ENCODE assay signal across 16 cellular contexts in genomic region chr7:116798205-116798730, GRCh38.
DNase-seq lines count a peak whose midpoint lies in the region; ATAC-seq, FAIRE-seq and TF ChIP-seq lines count a peak whose summit lies in the region.
"Had no signal": no experiment of that assay in that cellular context is flagged by ENCODE, and none has a peak within 500 bp of the region (broad histone marks: within the 10 kb centered on the region; RNA-seq: fewer than 3 reads in every experiment).

No MANE protein-coding gene starts in this region.

- POLR2A ChIA-PET in A549 (lab: Yijun Ruan, JAX) = no interaction called here

- H3K4me2 ChIP-seq in A549 = no peak overlapping the region; the same call in 2 of the 3 replicates

- TF ChIP-seq CTCF in A549 (IDR thresholded peaks at IDR 0.05) (no peak), gastroesophageal sphincter (IDR thresholded peaks at IDR 0.05) (no peak)

- H3K27ac ChIP-seq in A549 (no peak overlapping the region), epithelial cell of prostate (peak overlapping the region; percentile 54), muscle layer of duodenum (ENCODE audit: low read length) (peak overlapping the region; percentile 43), gastroesophageal sphincter (no peak overlapping the region)

- H3K27me3 ChIP-seq in muscle layer of duodenum (ENCODE audit: low read depth, low read length) (no peaks in the 10 kb centered on the region), gastroesophageal sphincter (no peaks in the 10 kb centered on the region)

- no peak for FAIRE-seq in A549 (lab: Jason Lieb, UNC)
- FAIRE-seq: A204.1, H54 had no signal

- DNase-seq in A549 (ENCODE audit: low read depth in 1 of 2, low spot score in 1 of 2) (no peak), NAMALWA (ENCODE audit: low spot score) (peak; percentile 13), epithelial cell of prostate (ENCODE audit: low read depth, low spot score) (no peak), head of caudate nucleus (no peak), NCI-H2029 treated with DMSO at 0.1 percent for 48 hours (lab: John Stamatoyannopoulos, UW) (no peak), NCI-H1930 (lab: John Stamatoyannopoulos, UW) (no peak)
- DNase-seq: COR-L47, DMS53, MV-4-11, NCI-H1436 treated with DMSO at 0.1 percent for 48 hours, NCI-H774, SHP77 had no signal

- intact Hi-C loops in head of caudate nucleus (cut with DNase I) = no loop called here

- H3K36me3 ChIP-seq in muscle layer of duodenum (ENCODE audit: control insufficient read depth in 1 of 2, insufficient read depth in 2 of 2, low read length in 2 of 2) = no peaks in the 10 kb centered on the region
- no peaks in the 10 kb centered on the region for H3K36me3 ChIP-seq in gastroesophageal sphincter

- CTCF ChIA-PET in A549 (lab: Yijun Ruan, JAX) = interaction anchor here (1.3 to 1.7 kb wide), 2 partner anchors 12 to 15 kb away, joined by 3 read pairs; no protein-coding TSS in a partner anchor

- H3K4me1 ChIP-seq in A549 (peaks cover 64% of the 10 kb centered on the region), muscle layer of duodenum (ENCODE audit: control insufficient read depth in 1 of 2, insufficient read depth in 2 of 2, low read length in 2 of 2) (peaks cover 0 to 6% of the 10 kb centered on the region in 2 donors), gastroesophageal sphincter (peaks cover 2 to 21% (median 15%) of the 10 kb centered on the region in 3 donors)

- H3K9me3 ChIP-seq in A549 (no peaks in the 10 kb centered on the region), muscle layer of duodenum (ENCODE audit: control insufficient read depth in 1 of 2, low read length in 2 of 2) (no peaks in the 10 kb centered on the region), gastroesophageal sphincter (no peaks in the 10 kb centered on the region)

- no peak for TF ChIP-seq POLR2A in A549 (IDR thresholded peaks at IDR 0.05; ENCODE audit: low read length)
- TF ChIP-seq POLR2A in gastroesophageal sphincter (IDR thresholded peaks at IDR 0.05) = no peak

- H3K4me3 ChIP-seq in A549 = no peak overlapping the region
- H3K4me3 ChIP-seq in muscle layer of duodenum (ENCODE audit: low read depth in 1 of 2, low read length in 2 of 2) = no peak overlapping the region
- no peak overlapping the region for H3K4me3 ChIP-seq in gastroesophageal sphincter

- TF ChIP-seq EP300 in A549 (IDR thresholded peaks at IDR 0.05) = no peak
- TF ChIP-seq EP300 in gastroesophageal sphincter (IDR thresholded peaks at IDR 0.05) = no peak

- no peak for TF ChIP-seq RAD21 in A549 (conservative IDR thresholded peaks at IDR 0.05 in 1 of 2, IDR thresholded peaks at IDR 0.05 in 1 of 2)

- WGBS in A549 (ENCODE audit: missing lambda C conversion rate) = 90% methylated on average over 4 of the region's 4 CpGs
- 81 to 90% methylated on average over 2 to 3 of the region's 4 CpGs for WGBS in gastroesophageal sphincter (ENCODE audit: low coverage in 1 of 2), 2 donors

- ATAC-seq in A549 = no peak
- ATAC-seq in gastroesophageal sphincter = no peak

TF ChIP-seq in A549, 52 proteins besides CTCF, POLR2A, EP300 and RAD21:
- TF ChIP-seq RNF2 (IDR thresholded peaks at IDR 0.05; ENCODE audit: borderline replicate concordance, low read depth) = no peak
- 0 out of 2 replicates have a peak, but pooled peaks have one; percentile 31 for TF ChIP-seq NFE2L2 (conservative IDR thresholded peaks at IDR 0.05; ENCODE audit: low read length)

Comparison
In these comparisons a context has a peak if more than half of its experiments do, and no peak if none do; other contexts are left out.
1. H3K27ac ChIP-seq: peak in epithelial cell of prostate (single experiment) and muscle layer of duodenum (single experiment); none in A549 (0 of 2) and gastroesophageal sphincter (0 of 4).